21 cellular contexts compared by ENCODE assay signal in genomic region chr5:133369161-133369783, GRCh38.
DNase-seq lines count a peak whose midpoint lies in the region; ATAC-seq and TF ChIP-seq lines count a peak whose summit lies in the region.
"Had no signal": no experiment of that assay in that cellular context is flagged by ENCODE, and none has a peak within 500 bp of the region (broad histone marks: within the 10 kb centered on the region; RNA-seq: fewer than 3 reads in every experiment).

No MANE protein-coding gene starts in this region.

- H3K27ac Mint-ChIP-seq in activated CD8-positive, alpha-beta T cell treated with anti-CD3 and anti-CD28 coated beads for 36 hours: no peak overlapping the region
- no peak overlapping the region for H3K27ac Mint-ChIP-seq in activated CD8-positive, alpha-beta T cell treated with anti-CD3 and anti-CD28 coated beads, Interleukin-2, amount 10 ng/mL, durations not matched to agents 7 days and 5 days
- H3K27ac Mint-ChIP-seq in CD14-positive monocyte: no peak overlapping the region
- H3K27ac Mint-ChIP-seq: CD4-positive, CD25-positive, alpha-beta regulatory T cell had no signal

- peak overlapping the region in 35 of 59 donors; percentile 3 to 86 (median 43) for H3K27ac ChIP-seq in dorsolateral prefrontal cortex

- no peak for TF ChIP-seq CTCF in activated CD8-positive, alpha-beta T cell treated with anti-CD3 and anti-CD28 coated beads for 36 hours (IDR thresholded peaks at IDR 0.05)
- TF ChIP-seq CTCF in dorsolateral prefrontal cortex (IDR thresholded peaks at IDR 0.05 in 54 of 56, conservative IDR thresholded peaks at IDR 0.05 in 2 of 56; ENCODE audit: low read depth in 1 of 56, partially characterized antibody in 56 of 56) (no peak), CD14-positive monocyte (IDR thresholded peaks at IDR 0.05) (no peak)

- DNase-seq in activated CD8-positive, alpha-beta T cell treated with anti-CD3 and anti-CD28 coated beads for 36 hours: peak; percentile 11
- DNase-seq in activated CD8-positive, alpha-beta T cell treated with anti-CD3 and anti-CD28 coated beads, Interleukin-2, amount 10 ng/mL, durations not matched to agents 7 days and 5 days: no peak
- DNase-seq in NCI-H69 (lab: John Stamatoyannopoulos, UW): peak; percentile 42
- no peak for DNase-seq in dorsolateral prefrontal cortex
- peak; percentile 45 for DNase-seq in putamen (ENCODE audit: low spot score)
- DNase-seq in COR-L47 (lab: John Stamatoyannopoulos, UW): no peak
- DNase-seq in CD14-positive monocyte (ENCODE audit: low spot score): no peak
- DNase-seq: 8988T; Caco-2; CD4-positive, CD25-positive, alpha-beta regulatory T cell; DMS53; EL; KG1; NCI-H1105 treated with DMSO at 0.1 percent for 48 hours; NCI-H187; NCI-H2107; NCI-H748 treated with DMSO at 0.1 percent for 48 hours; SHP77 treated with DMSO at 0.1 percent for 48 hours; SK-N-SH had no signal

- intact Hi-C loops in activated CD8-positive, alpha-beta T cell treated with anti-CD3 and anti-CD28 coated beads for 36 hours (cut with micrococcal nuclease): loop anchor here (5.0 kb wide), 1 partner anchor 88 kb away; no protein-coding TSS in a partner anchor
- intact Hi-C loops in dorsolateral prefrontal cortex (cut with DNase I) (no loop called here), CD14-positive monocyte (cut with micrococcal nuclease) (no loop called here)

- POLR2A ChIA-PET in activated CD8-positive, alpha-beta T cell treated with anti-CD3 and anti-CD28 coated beads for 36 hours (lab: Charles Lee): no interaction called here
- POLR2A ChIA-PET in activated CD8-positive, alpha-beta T cell treated with anti-CD3 and anti-CD28 coated beads, Interleukin-2, amount 10 ng/mL, durations not matched to agents 7 days and 5 days (lab: Charles Lee): no interaction called here

- no peak overlapping the region for H3K4me3 ChIP-seq in dorsolateral prefrontal cortex

- ATAC-seq in activated CD8-positive, alpha-beta T cell treated with anti-CD3 and anti-CD28 coated beads for 36 hours: peak; percentile 17
- no peak for ATAC-seq in activated CD8-positive, alpha-beta T cell treated with anti-CD3 and anti-CD28 coated beads, Interleukin-2, amount 10 ng/mL, durations not matched to agents 7 days and 5 days
- no peak for ATAC-seq in SK-N-SH treated with all-trans-retinoic acid at 6 μM for 48 hours
- ATAC-seq: HepG2 had no signal

- H3K36me3 Mint-ChIP-seq in activated CD8-positive, alpha-beta T cell treated with anti-CD3 and anti-CD28 coated beads for 36 hours (ENCODE audit: low read depth): no peaks in the 10 kb centered on the region
- H3K36me3 Mint-ChIP-seq in activated CD8-positive, alpha-beta T cell treated with anti-CD3 and anti-CD28 coated beads, Interleukin-2, amount 10 ng/mL, durations not matched to agents 7 days and 5 days (ENCODE audit: low read depth): no peaks in the 10 kb centered on the region
- no peaks in the 10 kb centered on the region for H3K36me3 Mint-ChIP-seq in CD14-positive monocyte
- H3K36me3 Mint-ChIP-seq: CD4-positive, CD25-positive, alpha-beta regulatory T cell had no signal

- no peak overlapping the region for H3K4me3 Mint-ChIP-seq in activated CD8-positive, alpha-beta T cell treated with anti-CD3 and anti-CD28 coated beads for 36 hours
- no peak overlapping the region for H3K4me3 Mint-ChIP-seq in activated CD8-positive, alpha-beta T cell treated with anti-CD3 and anti-CD28 coated beads, Interleukin-2, amount 10 ng/mL, durations not matched to agents 7 days and 5 days
- no peak overlapping the region for H3K4me3 Mint-ChIP-seq in CD14-positive monocyte
- H3K4me3 Mint-ChIP-seq: CD4-positive, CD25-positive, alpha-beta regulatory T cell had no signal

- CTCF ChIA-PET in activated CD8-positive, alpha-beta T cell treated with anti-CD3 and anti-CD28 coated beads for 36 hours (lab: Charles Lee): interaction anchor here (0.7 to 2.4 kb wide), 3 partner anchors 54 to 258 kb away, joined by 3 to 8 read pairs (median 3); no protein-coding TSS in a partner anchor
- CTCF ChIA-PET in activated CD8-positive, alpha-beta T cell treated with anti-CD3 and anti-CD28 coated beads, Interleukin-2, amount 10 ng/mL, durations not matched to agents 7 days and 5 days (lab: Charles Lee): no interaction called here

- H3K9me3 Mint-ChIP-seq in activated CD8-positive, alpha-beta T cell treated with anti-CD3 and anti-CD28 coated beads for 36 hours: no peaks in the 10 kb centered on the region
- H3K9me3 Mint-ChIP-seq in activated CD8-positive, alpha-beta T cell treated with anti-CD3 and anti-CD28 coated beads, Interleukin-2, amount 10 ng/mL, durations not matched to agents 7 days and 5 days (ENCODE audit: insufficient read depth): no peaks in the 10 kb centered on the region
- H3K9me3 Mint-ChIP-seq in CD14-positive monocyte: peaks cover 0 to 4% (median 0%) of the 10 kb centered on the region in 7 donors
- H3K9me3 Mint-ChIP-seq: CD4-positive, CD25-positive, alpha-beta regulatory T cell had no signal

- no peaks in the 10 kb centered on the region for H3K4me1 Mint-ChIP-seq in activated CD8-positive, alpha-beta T cell treated with anti-CD3 and anti-CD28 coated beads for 36 hours (ENCODE audit: low read depth)
- H3K4me1 Mint-ChIP-seq in activated CD8-positive, alpha-beta T cell treated with anti-CD3 and anti-CD28 coated beads, Interleukin-2, amount 10 ng/mL, durations not matched to agents 7 days and 5 days (ENCODE audit: low read depth): no peaks in the 10 kb centered on the region
- H3K4me1 Mint-ChIP-seq in CD14-positive monocyte: no peaks in the 10 kb centered on the region
- H3K4me1 Mint-ChIP-seq: CD4-positive, CD25-positive, alpha-beta regulatory T cell had no signal

- no peaks in the 10 kb centered on the region for H3K27me3 ChIP-seq in dorsolateral prefrontal cortex

- peaks cover 6% of the 10 kb centered on the region for H3K27me3 Mint-ChIP-seq in activated CD8-positive, alpha-beta T cell treated with anti-CD3 and anti-CD28 coated beads for 36 hours
- peaks cover 4% of the 10 kb centered on the region for H3K27me3 Mint-ChIP-seq in activated CD8-positive, alpha-beta T cell treated with anti-CD3 and anti-CD28 coated beads, Interleukin-2, amount 10 ng/mL, durations not matched to agents 7 days and 5 days (ENCODE audit: low read depth)
- peaks cover 0 to 2% (median 2%) of the 10 kb centered on the region in 3 donors for H3K27me3 Mint-ChIP-seq in CD14-positive monocyte (ENCODE audit: low read depth in 3 of 3)

TF ChIP-seq in SK-N-SH treated with all-trans-retinoic acid at 6 μM for 48 hours, 23 proteins besides CTCF, POLR2A, EP300 and RAD21:
- TF ChIP-seq ZNF70 (CRISPR knock-in tag; IDR thresholded peaks at IDR 0.05) (no peak), GLIS3 (CRISPR knock-in tag; IDR thresholded peaks at IDR 0.05) (no peak), PPARA (CRISPR knock-in tag; IDR thresholded peaks at IDR 0.05; ENCODE audit: borderline replicate concordance) (no peak), ZC3H10 (CRISPR knock-in tag; IDR thresholded peaks at IDR 0.05) (no peak), TSHZ2 (CRISPR knock-in tag; IDR thresholded peaks at IDR 0.05) (no peak), RARB (CRISPR knock-in tag; IDR thresholded peaks at IDR 0.05) (no peak), OSR1 (CRISPR knock-in tag; IDR thresholded peaks at IDR 0.05) (no peak), ZNF8 (CRISPR knock-in tag; IDR thresholded peaks at IDR 0.05) (no peak), BACH2 (CRISPR knock-in tag; IDR thresholded peaks at IDR 0.05; ENCODE audit: borderline replicate concordance) (no peak), SNAI2 (CRISPR knock-in tag; IDR thresholded peaks at IDR 0.05) (no peak), TCF4 (CRISPR knock-in tag; IDR thresholded peaks at IDR 0.05; ENCODE audit: borderline replicate concordance) (no peak), CREB5 (CRISPR knock-in tag; IDR thresholded peaks at IDR 0.05; ENCODE audit: low read depth) (no peak), ZFP3 (CRISPR knock-in tag; IDR thresholded peaks at IDR 0.05) (no peak)

Comparison
In these comparisons a context has a peak if more than half of its experiments do, and no peak if none do; other contexts are left out.
1. DNase-seq: peak in activated CD8-positive, alpha-beta T cell treated with anti-CD3 and anti-CD28 coated beads for 36 hours (single experiment), NCI-H69 (single experiment) and putamen (single experiment); none in activated CD8-positive, alpha-beta T cell treated with anti-CD3 and anti-CD28 coated beads, Interleukin-2, amount 10 ng/mL, durations not matched to agents 7 days and 5 days (single experiment), dorsolateral prefrontal cortex (0 of 10), COR-L47 (single experiment) and CD14-positive monocyte (single experiment).